9 cellular contexts compared by ENCODE assay signal in genomic region chr2:183935005-183935404, GRCh38.
"Had no signal": no experiment of that assay in that cellular context is flagged by ENCODE, and none has a peak within 500 bp of the region (broad histone marks: within the 10 kb centered on the region; RNA-seq: fewer than 3 reads in every experiment).

No MANE protein-coding gene starts in this region.

- DNase-seq: activated CD4-positive, alpha-beta T cell treated with anti-CD3 and anti-CD28 coated beads, Interleukin-2, amount 50 U/mL, for 1 hour; effector memory CD4-positive, alpha-beta T cell; hypothalamus; small intestine; thyroid gland had no signal

- H3K36me3 ChIP-seq: right atrium auricular region, thyroid gland, vagina had no signal

- H3K4me3 Mint-ChIP-seq: activated naive CD4-positive, alpha-beta T cell treated with anti-CD3 and anti-CD28 coated beads, Interleukin-2, amount 50 U/mL, for 24 hours; mesothelial cell of epicardium had no signal

- H3K27ac Mint-ChIP-seq: activated naive CD4-positive, alpha-beta T cell treated with anti-CD3 and anti-CD28 coated beads, Interleukin-2, amount 50 U/mL, for 24 hours; mesothelial cell of epicardium had no signal

- H3K27ac ChIP-seq: right atrium auricular region, thyroid gland, vagina had no signal

- H3K9me3 ChIP-seq: thyroid gland, vagina had no signal

- H3K27me3 Mint-ChIP-seq: activated naive CD4-positive, alpha-beta T cell treated with anti-CD3 and anti-CD28 coated beads, Interleukin-2, amount 50 U/mL, for 24 hours had no signal

- H3K27me3 ChIP-seq: right atrium auricular region, thyroid gland, vagina had no signal

- H3K36me3 Mint-ChIP-seq: activated naive CD4-positive, alpha-beta T cell treated with anti-CD3 and anti-CD28 coated beads, Interleukin-2, amount 50 U/mL, for 24 hours had no signal

- H3K4me1 ChIP-seq: right atrium auricular region, thyroid gland, vagina had no signal

- H3K4me3 ChIP-seq: right atrium auricular region, thyroid gland, vagina had no signal

- H3K4me1 Mint-ChIP-seq: activated naive CD4-positive, alpha-beta T cell treated with anti-CD3 and anti-CD28 coated beads, Interleukin-2, amount 50 U/mL, for 24 hours; mesothelial cell of epicardium had no signal

- FAIRE-seq: small intestine had no signal
